14 cellular contexts compared by ENCODE assay signal in genomic region chr4:153620352-153620751, GRCh38.
DNase-seq lines count a peak whose midpoint lies in the region; ATAC-seq and TF ChIP-seq lines count a peak whose summit lies in the region.
"Had no signal": no experiment of that assay in that cellular context is flagged by ENCODE, and none has a peak within 500 bp of the region (broad histone marks: within the 10 kb centered on the region; RNA-seq: fewer than 3 reads in every experiment).

No MANE protein-coding gene starts in this region.

- H3K4me3 ChIP-seq in CD8-positive, alpha-beta T cell (ENCODE audit: low read depth, low read length), result no peak overlapping the region
- H3K4me3 ChIP-seq in neural progenitor cell, result no peak overlapping the region
- H3K4me3 ChIP-seq: upper lobe of right lung had no signal

- peaks cover 65% of the 10 kb centered on the region for H3K36me3 ChIP-seq in CD8-positive, alpha-beta T cell (ENCODE audit: insufficient read depth, low read length)
- no peaks in the 10 kb centered on the region for H3K36me3 ChIP-seq in neural progenitor cell

- H4K20me1 ChIP-seq in neural progenitor cell (ENCODE audit: low read depth), result peaks cover 2% of the 10 kb centered on the region

- TF ChIP-seq CTCF in CD8-positive, alpha-beta T cell (IDR thresholded peaks at IDR 0.05), result no peak
- no peak for TF ChIP-seq CTCF in neural progenitor cell (IDR thresholded peaks at IDR 0.05)

- peaks cover 14% of the 10 kb centered on the region for H3F3A ChIP-seq in neural progenitor cell (ENCODE audit: low read depth)

- in situ Hi-C loops in ACHN (cut with HindIII; ENCODE audit: low pct_ligation_motif_present, low pct_unique_long_range_greater_than_20kb, low sequenced_read_pairs), result no loop called here

- no peaks in the 10 kb centered on the region for H3K9me3 ChIP-seq in CD8-positive, alpha-beta T cell (ENCODE audit: low read length)
- no peaks in the 10 kb centered on the region for H3K9me3 ChIP-seq in neural progenitor cell (ENCODE audit: low read depth)
- H3K9me3 ChIP-seq: upper lobe of right lung had no signal

- no peaks in the 10 kb centered on the region for H3K9me3 Mint-ChIP-seq in CD8-positive, alpha-beta T cell
- H3K9me3 Mint-ChIP-seq in IgD-negative memory B cell, result no peaks in the 10 kb centered on the region
- H3K9me3 Mint-ChIP-seq in dendritic cell treated with granulocyte-macrophage colony-stimulating factor and Interleukin-4, amounts not matched to agents 40 ng/mL and 50 ng/mL, for 4 days, result no peaks in the 10 kb centered on the region
- H3K9me3 Mint-ChIP-seq in neural progenitor cell, result no peaks in the 10 kb centered on the region
- H3K9me3 Mint-ChIP-seq: activated CD4-positive, alpha-beta memory T cell treated with anti-CD3 and anti-CD28 coated beads for 36 hours had no signal

- CTCF ChIA-PET in CD8-positive, alpha-beta T cell (lab: Charles Lee), result interaction anchor here (1.1 kb wide), 1 partner anchor 188 kb away, joined by 3 read pairs; no protein-coding TSS in a partner anchor

- no peaks in the 10 kb centered on the region for H3K27me3 ChIP-seq in CD8-positive, alpha-beta T cell (ENCODE audit: insufficient read depth, low read length)
- H3K27me3 ChIP-seq in neural progenitor cell, result no peaks in the 10 kb centered on the region
- H3K27me3 ChIP-seq: upper lobe of right lung had no signal

- peak overlapping the region; percentile 7 for H3K27ac Mint-ChIP-seq in CD8-positive, alpha-beta T cell
- H3K27ac Mint-ChIP-seq in IgD-negative memory B cell (peak overlapping the region in 2 of 3 donors; percentile 48 to 64), neural progenitor cell (no peak overlapping the region)
- H3K27ac Mint-ChIP-seq in dendritic cell treated with granulocyte-macrophage colony-stimulating factor and Interleukin-4, amounts not matched to agents 40 ng/mL and 50 ng/mL, for 4 days, result peak overlapping the region; percentile 34

- no peaks in the 10 kb centered on the region for H3K27me3 Mint-ChIP-seq in CD8-positive, alpha-beta T cell (ENCODE audit: low read depth)
- H3K27me3 Mint-ChIP-seq in IgD-negative memory B cell (no peaks in the 10 kb centered on the region), neural progenitor cell (ENCODE audit: insufficient read depth, low read depth) (no peaks in the 10 kb centered on the region)
- H3K27me3 Mint-ChIP-seq in dendritic cell treated with granulocyte-macrophage colony-stimulating factor and Interleukin-4, amounts not matched to agents 40 ng/mL and 50 ng/mL, for 4 days, result no peaks in the 10 kb centered on the region
- H3K27me3 Mint-ChIP-seq: activated CD4-positive, alpha-beta memory T cell treated with anti-CD3 and anti-CD28 coated beads for 36 hours had no signal

- ATAC-seq in CD8-positive, alpha-beta T cell, result no peak
- ATAC-seq: upper lobe of right lung had no signal

- H3K27ac ChIP-seq in CD8-positive, alpha-beta T cell (ENCODE audit: low read depth, low read length), result no peak overlapping the region
- H3K27ac ChIP-seq in neural progenitor cell, result peak overlapping the region; percentile 5
- H3K27ac ChIP-seq: upper lobe of right lung had no signal

- no peak for DNase-seq in CD8-positive, alpha-beta T cell
- DNase-seq in neural progenitor cell (ENCODE audit: low spot score) (no peak), ACHN (no peak), germinal center (ENCODE audit: low spot score) (no peak), dermis blood vessel endothelial cell (no peak)
- DNase-seq: activated CD4-positive, alpha-beta memory T cell treated with anti-CD3 and anti-CD28 coated beads for 36 hours; activated effector memory CD4-positive, alpha-beta T cell treated with Interleukin-2 at 50 U/mL for 16 hours; Calu3; NCI-H2107; stimulated activated CD4-positive, alpha-beta T cell treated with anti-CD3 and anti-CD28 coated beads, Interleukin-1b, Interleukin-23, amount 100 ng/mL, for 48 hours; stimulated activated CD8-positive, alpha-beta memory T cell treated with anti-CD3 and anti-CD28 coated beads, Interleukin-4, amount 100 ng/mL, for 48 hours; upper lobe of right lung had no signal

- no peak overlapping the region for H3K4me3 Mint-ChIP-seq in CD8-positive, alpha-beta T cell
- H3K4me3 Mint-ChIP-seq in IgD-negative memory B cell (no peak overlapping the region), neural progenitor cell (no peak overlapping the region)
- H3K4me3 Mint-ChIP-seq in dendritic cell treated with granulocyte-macrophage colony-stimulating factor and Interleukin-4, amounts not matched to agents 40 ng/mL and 50 ng/mL, for 4 days, result no peak overlapping the region
- H3K4me3 Mint-ChIP-seq: activated CD4-positive, alpha-beta memory T cell treated with anti-CD3 and anti-CD28 coated beads for 36 hours had no signal

- H3K4me1 ChIP-seq in CD8-positive, alpha-beta T cell (ENCODE audit: insufficient read depth, low read length), result no peaks in the 10 kb centered on the region
- H3K4me1 ChIP-seq in neural progenitor cell, result peaks cover 23% of the 10 kb centered on the region
- H3K4me1 ChIP-seq: upper lobe of right lung had no signal

- peaks cover 17% of the 10 kb centered on the region for H3K4me1 Mint-ChIP-seq in CD8-positive, alpha-beta T cell (ENCODE audit: low read depth)
- H3K4me1 Mint-ChIP-seq in IgD-negative memory B cell (peaks cover 0 to 5% (median 2%) of the 10 kb centered on the region in 3 donors), neural progenitor cell (peaks cover 17% of the 10 kb centered on the region)
- peaks cover 46% of the 10 kb centered on the region for H3K4me1 Mint-ChIP-seq in dendritic cell treated with granulocyte-macrophage colony-stimulating factor and Interleukin-4, amounts not matched to agents 40 ng/mL and 50 ng/mL, for 4 days (ENCODE audit: low read depth)

- no peak overlapping the region for H2AFZ ChIP-seq in neural progenitor cell (replicated peaks)

- no peaks in the 10 kb centered on the region for H3K79me2 ChIP-seq in neural progenitor cell (ENCODE audit: low read depth)

- no peak overlapping the region for H3K4me2 ChIP-seq in neural progenitor cell

- intact Hi-C loops in CD8-positive, alpha-beta T cell (cut with DNase I, micrococcal nuclease), result no loop called here
- intact Hi-C loops in dendritic cell treated with granulocyte-macrophage colony-stimulating factor and Interleukin-4, amounts not matched to agents 40 ng/mL and 50 ng/mL, for 4 days (cut with micrococcal nuclease), result no loop called here

- no peak overlapping the region for H3K9ac ChIP-seq in neural progenitor cell

- POLR2A ChIA-PET in CD8-positive, alpha-beta T cell (lab: Charles Lee), result interaction anchor here (1.5 kb wide), 1 partner anchor 9 kb away, joined by 4 read pairs; no protein-coding TSS in a partner anchor

- peaks cover 89% of the 10 kb centered on the region for H3K36me3 Mint-ChIP-seq in CD8-positive, alpha-beta T cell
- H3K36me3 Mint-ChIP-seq in IgD-negative memory B cell (peaks cover 2% of the 10 kb centered on the region), neural progenitor cell (peaks cover 19% of the 10 kb centered on the region)
- H3K36me3 Mint-ChIP-seq in dendritic cell treated with granulocyte-macrophage colony-stimulating factor and Interleukin-4, amounts not matched to agents 40 ng/mL and 50 ng/mL, for 4 days (ENCODE audit: low read depth), result peaks cover 44% of the 10 kb centered on the region
